In the genomic region with DNA sequence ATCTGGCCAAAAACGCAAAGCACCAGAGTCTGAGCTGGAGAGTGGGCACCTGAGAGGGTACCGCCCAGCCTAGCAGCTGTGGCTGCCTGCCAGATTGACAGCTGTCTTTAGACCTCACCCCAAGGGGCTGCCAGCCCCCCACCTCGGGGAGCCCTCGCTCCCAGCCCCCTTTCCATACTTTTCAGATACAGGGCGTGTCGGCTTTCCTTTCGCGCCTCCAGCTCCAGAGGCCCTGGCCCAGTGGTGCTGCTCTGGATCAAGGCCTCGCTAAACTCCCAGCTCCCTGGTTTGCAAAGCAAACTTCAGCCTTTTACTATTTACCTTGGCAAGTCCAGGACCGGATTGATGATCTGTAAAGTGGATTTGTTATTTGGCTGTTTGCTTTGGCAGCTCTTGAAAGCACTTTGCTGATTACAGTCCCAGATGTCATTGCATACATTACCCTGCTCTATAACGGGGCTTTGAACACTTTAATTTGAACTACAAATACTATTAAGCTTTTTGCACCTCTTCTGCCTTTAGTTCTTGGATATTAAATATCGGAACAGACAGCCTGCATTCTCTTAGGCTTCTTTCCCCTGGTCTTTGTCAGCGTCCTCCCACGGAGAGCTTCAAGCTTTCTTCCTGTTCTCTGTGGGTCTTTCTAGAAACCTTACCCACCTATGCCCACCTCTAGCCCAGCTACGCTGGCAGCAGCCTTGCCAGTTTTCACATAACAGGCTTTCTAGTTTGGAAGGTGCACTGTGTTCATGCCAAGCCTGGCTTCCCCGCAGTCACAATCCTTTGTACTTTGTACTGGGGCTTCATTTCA, we compare ENCODE assay signal across 1 cellular context.
TF ChIP-seq lines count a peak whose summit lies in the region.

No MANE protein-coding gene starts in this region.

TF ChIP-seq in HepG2, 621 proteins besides CTCF, POLR2A, EP300 and RAD21 (continued from another document and continues in another):
- TF ChIP-seq, protein P1, sequence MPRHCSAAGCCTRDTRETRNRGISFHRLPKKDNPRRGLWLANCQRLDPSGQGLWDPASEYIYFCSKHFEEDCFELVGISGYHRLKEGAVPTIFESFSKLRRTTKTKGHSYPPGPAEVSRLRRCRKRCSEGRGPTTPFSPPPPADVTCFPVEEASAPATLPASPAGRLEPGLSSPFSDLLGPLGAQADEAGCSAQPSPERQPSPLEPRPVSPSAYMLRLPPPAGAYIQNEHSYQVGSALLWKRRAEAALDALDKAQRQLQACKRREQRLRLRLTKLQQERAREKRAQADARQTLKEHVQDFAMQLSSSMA (CRISPR knock-in tag; IDR thresholded peaks at IDR 0.05): peak; percentile 22; the same call in 1 of the 2 replicates
- TF ChIP-seq NR0B2 (CRISPR knock-in tag; IDR thresholded peaks at IDR 0.05): no peak
- 0 out of 2 replicates have a peak, but pooled peaks have one; percentile 31 for TF ChIP-seq ZFP82 (CRISPR knock-in tag; IDR thresholded peaks at IDR 0.05; ENCODE audit: borderline replicate concordance)
- peak; percentile 33; the same call in 1 of the 2 replicates for TF ChIP-seq SMC3 (IDR thresholded peaks at IDR 0.05; ENCODE audit: low read length)
- no peak for TF ChIP-seq HNRNPK (IDR thresholded peaks at IDR 0.05; ENCODE audit: low read depth, low read length, poor library complexity, severe bottlenecking)
- peak; percentile 89 for TF ChIP-seq RCOR2 (CRISPR knock-in tag; IDR thresholded peaks at IDR 0.05)
- peak; percentile 94 for TF ChIP-seq JARID2 (CRISPR knock-in tag; IDR thresholded peaks at IDR 0.05; ENCODE audit: insufficient replicate concordance)
- TF ChIP-seq ZNF333 (CRISPR knock-in tag; IDR thresholded peaks at IDR 0.05; ENCODE audit: borderline replicate concordance): no peak
- TF ChIP-seq HHEX (CRISPR knock-in tag; IDR thresholded peaks at IDR 0.05): peak; percentile 98
- TF ChIP-seq MNT (IDR thresholded peaks at IDR 0.05): peak; percentile 7; the same call in 1 of the 2 replicates
- TF ChIP-seq ZNF883 (CRISPR knock-in tag; IDR thresholded peaks at IDR 0.05; ENCODE audit: not compliant biosample characterization): peak; percentile 50
- TF ChIP-seq, protein P2, sequence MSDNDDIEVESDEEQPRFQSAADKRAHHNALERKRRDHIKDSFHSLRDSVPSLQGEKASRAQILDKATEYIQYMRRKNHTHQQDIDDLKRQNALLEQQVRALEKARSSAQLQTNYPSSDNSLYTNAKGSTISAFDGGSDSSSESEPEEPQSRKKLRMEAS (IDR thresholded peaks at IDR 0.05): peak; percentile 86
- peak; percentile 83 for TF ChIP-seq MLX (CRISPR knock-in tag; IDR thresholded peaks at IDR 0.05)
- TF ChIP-seq ZNF678 (CRISPR knock-in tag; IDR thresholded peaks at IDR 0.05): peak; percentile 66; the same call in 1 of the 2 replicates
- TF ChIP-seq ZNF430 (CRISPR knock-in tag; IDR thresholded peaks at IDR 0.05): peak; percentile 57; the same call in 1 of the 2 replicates
- TF ChIP-seq NCOA2 (CRISPR knock-in tag; IDR thresholded peaks at IDR 0.05): peak; percentile 98
- TF ChIP-seq TCF7L2 (IDR thresholded peaks at IDR 0.05; ENCODE audit: low read depth, low read length): peak; percentile 95
- TF ChIP-seq FUBP1 (CRISPR knock-in tag; IDR thresholded peaks at IDR 0.05; ENCODE audit: borderline replicate concordance): peak; percentile 64; the same call in 1 of the 2 replicates
- TF ChIP-seq ATF4 (CRISPR knock-in tag; IDR thresholded peaks at IDR 0.05): peak in 1 of 2 experiments; percentile 80; a peak in 2 of 4 replicates
- TF ChIP-seq ARNT2 (CRISPR knock-in tag; IDR thresholded peaks at IDR 0.05; ENCODE audit: low read depth): peak; percentile 93
- TF ChIP-seq ZSCAN30 (CRISPR knock-in tag; IDR thresholded peaks at IDR 0.05): 0 out of 2 replicates have a peak, but pooled peaks have one; percentile 62
- peak in 1 of 2 experiments; percentile 92; a peak in 2 of 4 replicates for TF ChIP-seq KLF16 (CRISPR knock-in tag; IDR thresholded peaks at IDR 0.05)
- peak; percentile 99 for TF ChIP-seq MBD4 (IDR thresholded peaks at IDR 0.05; ENCODE audit: borderline replicate concordance, low read length)
- peak; percentile 64; the same call in 1 of the 2 replicates for TF ChIP-seq ZSCAN31 (CRISPR knock-in tag; IDR thresholded peaks at IDR 0.05; ENCODE audit: low read depth)
- TF ChIP-seq ZNF543 (CRISPR knock-in tag; IDR thresholded peaks at IDR 0.05): peak; percentile 84
- peak; percentile 63; the same call in 1 of the 2 replicates for TF ChIP-seq ZSCAN21 (CRISPR knock-in tag; IDR thresholded peaks at IDR 0.05; ENCODE audit: borderline replicate concordance)
- no peak for TF ChIP-seq HDAC6 (IDR thresholded peaks at IDR 0.05; ENCODE audit: low read depth, low read length)
- peak; percentile 71 for TF ChIP-seq PATZ1 (CRISPR knock-in tag; IDR thresholded peaks at IDR 0.05)
- TF ChIP-seq ZNF3 (CRISPR knock-in tag; IDR thresholded peaks at IDR 0.05): peak; percentile 61; the same call in 1 of the 2 replicates
- no peak for TF ChIP-seq HIVEP1 (CRISPR knock-in tag; IDR thresholded peaks at IDR 0.05)
- TF ChIP-seq SMARCE1 (IDR thresholded peaks at IDR 0.05; ENCODE audit: borderline replicate concordance): 0 out of 2 replicates have a peak, but pooled peaks have one; percentile 9
- TF ChIP-seq ZBTB20 (CRISPR knock-in tag; IDR thresholded peaks at IDR 0.05; ENCODE audit: borderline replicate concordance, low read depth): peak; percentile 99
- no peak for TF ChIP-seq KLF13 (CRISPR knock-in tag; IDR thresholded peaks at IDR 0.05)
- TF ChIP-seq ZSCAN5A (CRISPR knock-in tag; IDR thresholded peaks at IDR 0.05; ENCODE audit: borderline replicate concordance): peak; percentile 94
- TF ChIP-seq CSRNP1 (CRISPR knock-in tag; IDR thresholded peaks at IDR 0.05): 0 out of 2 replicates have a peak, but pooled peaks have one; percentile 23
- TF ChIP-seq NR2F2 (IDR thresholded peaks at IDR 0.05; ENCODE audit: borderline replicate concordance, low read depth): peak; percentile 96
- TF ChIP-seq ZZZ3 (CRISPR knock-in tag; IDR thresholded peaks at IDR 0.05; ENCODE audit: borderline replicate concordance): no peak
- TF ChIP-seq TBX3 (IDR thresholded peaks at IDR 0.05; ENCODE audit: borderline replicate concordance): peak; percentile 99
- peak; percentile 87 for TF ChIP-seq SKI (IDR thresholded peaks at IDR 0.05; ENCODE audit: partially characterized antibody)
- peak; percentile 94 for TF ChIP-seq PPARG (CRISPR knock-in tag; conservative IDR thresholded peaks at IDR 0.05)
- no peak for TF ChIP-seq SNAI1 (CRISPR knock-in tag; IDR thresholded peaks at IDR 0.05; ENCODE audit: borderline replicate concordance)
- TF ChIP-seq ZNF639 (CRISPR knock-in tag; conservative IDR thresholded peaks at IDR 0.05): peak; percentile 43; the same call in 1 of the 2 replicates
- TF ChIP-seq SETDB1 (CRISPR knock-in tag; IDR thresholded peaks at IDR 0.05; ENCODE audit: borderline replicate concordance): no peak
- no peak; the same call in 1 of the 2 replicates for TF ChIP-seq HINFP (CRISPR knock-in tag; IDR thresholded peaks at IDR 0.05; ENCODE audit: low read depth)
- TF ChIP-seq ZNF138 (CRISPR knock-in tag; IDR thresholded peaks at IDR 0.05; ENCODE audit: low read depth): no peak
